10 cellular contexts compared by ENCODE assay signal in the genomic region with DNA sequence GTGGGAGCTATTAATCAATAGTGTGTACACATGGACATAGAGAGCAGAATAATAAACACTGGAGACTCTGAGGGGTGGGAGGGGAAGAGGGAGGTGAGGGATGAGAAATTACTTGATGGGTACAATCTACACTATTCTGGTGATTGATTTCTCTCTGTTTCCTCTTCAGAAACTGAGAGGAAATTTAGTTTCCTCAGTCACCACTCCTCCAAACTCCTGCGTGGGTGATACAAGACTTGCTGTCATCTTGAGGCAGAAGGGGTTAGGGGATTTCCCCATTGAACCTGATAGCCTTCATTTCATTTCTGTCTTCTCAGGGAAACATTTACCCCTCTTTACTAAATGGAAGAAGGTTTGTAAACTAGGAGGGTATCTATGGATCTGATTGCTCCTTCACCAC.
DNase-seq lines count a peak whose midpoint lies in the region; ATAC-seq lines count a peak whose summit lies in the region.
"Had no signal": no experiment of that assay in that cellular context is flagged by ENCODE, and none has a peak within 500 bp of the region (broad histone marks: within the 10 kb centered on the region; RNA-seq: fewer than 3 reads in every experiment).

No MANE protein-coding gene starts in this region.

- H3K4me1 Mint-ChIP-seq in activated CD4-positive, alpha-beta T cell treated with anti-CD3 and anti-CD28 coated beads, Interleukin-2, amount 10 ng/mL, durations not matched to agents 24 days and 14 days: peaks cover 26% of the 10 kb centered on the region

- H3K9me3 Mint-ChIP-seq in activated CD4-positive, alpha-beta T cell treated with anti-CD3 and anti-CD28 coated beads, Interleukin-2, amount 10 ng/mL, durations not matched to agents 24 days and 14 days: peaks cover 4% of the 10 kb centered on the region

- intact Hi-C loops in activated CD4-positive, alpha-beta T cell treated with anti-CD3 and anti-CD28 coated beads, Interleukin-2, amount 10 ng/mL, durations not matched to agents 24 days and 14 days (cut with micrococcal nuclease): loop anchor here (1.0 kb wide), 5 partner anchors 21 to 448 kb away; no protein-coding TSS in a partner anchor

- H3K9me3 ChIP-seq in MG63: no peaks in the 10 kb centered on the region
- H3K9me3 ChIP-seq: spleen had no signal

- H3K27ac Mint-ChIP-seq in activated CD4-positive, alpha-beta T cell treated with anti-CD3 and anti-CD28 coated beads, Interleukin-2, amount 10 ng/mL, durations not matched to agents 24 days and 14 days: peak overlapping the region; percentile 64

- peaks cover 11% of the 10 kb centered on the region for H3K27me3 Mint-ChIP-seq in activated CD4-positive, alpha-beta T cell treated with anti-CD3 and anti-CD28 coated beads, Interleukin-2, amount 10 ng/mL, durations not matched to agents 24 days and 14 days

- no peak overlapping the region for H3K4me3 ChIP-seq in MG63
- H3K4me3 ChIP-seq: spleen had no signal

- no peaks in the 10 kb centered on the region for H3K36me3 ChIP-seq in MG63
- H3K36me3 ChIP-seq: spleen had no signal

- H3K4me3 Mint-ChIP-seq in activated CD4-positive, alpha-beta T cell treated with anti-CD3 and anti-CD28 coated beads, Interleukin-2, amount 10 ng/mL, durations not matched to agents 24 days and 14 days: peak overlapping the region; percentile 29

- ATAC-seq in HG02759 (IDR thresholded peaks at IDR 0.05; ENCODE audit: unreplicated experiment): peak; percentile 86
- no peak for ATAC-seq in HG03196 (IDR thresholded peaks at IDR 0.05; ENCODE audit: unreplicated experiment)

- 0 out of 2 replicates have a peak, but pooled peaks cover 3% of the 10 kb centered on the region for H3K27me3 ChIP-seq in MG63
- H3K27me3 ChIP-seq: spleen had no signal

- peaks cover 5% of the 10 kb centered on the region for H3K36me3 Mint-ChIP-seq in activated CD4-positive, alpha-beta T cell treated with anti-CD3 and anti-CD28 coated beads, Interleukin-2, amount 10 ng/mL, durations not matched to agents 24 days and 14 days (ENCODE audit: low read depth)

- peak; percentile 2 for DNase-seq in activated CD4-positive, CD25-positive, alpha-beta regulatory T cell treated with anti-CD3 and anti-CD28 coated beads, Interleukin-2, amount 50 U/mL, for 16 hours (ENCODE audit: low read depth, low spot score)
- DNase-seq in activated CD4-positive, CD25-positive, alpha-beta regulatory T cell (lab: John Stamatoyannopoulos, UW): no peak
- peak; percentile 79 for DNase-seq in activated CD4-positive, alpha-beta T cell treated with anti-CD3 and anti-CD28 coated beads, Interleukin-2, amount 10 ng/mL, durations not matched to agents 24 days and 14 days
- DNase-seq in stimulated activated CD8-positive, alpha-beta memory T cell treated with anti-CD3 and anti-CD28 coated beads, Interleukin-2, amount 100 ng/mL, for 48 hours (ENCODE audit: low read depth in 2 of 2): peak; percentile 5 to 11
- DNase-seq in MG63 (no peak), AG08395 (ENCODE audit: low spot score) (no peak)
- DNase-seq: IMR-90, spleen had no signal

Comparison
In these comparisons a context has a peak if more than half of its experiments do, and no peak if none do; other contexts are left out.
1. DNase-seq: peak in activated CD4-positive, CD25-positive, alpha-beta regulatory T cell treated with anti-CD3 and anti-CD28 coated beads, Interleukin-2, amount 50 U/mL, for 16 hours (single experiment), activated CD4-positive, alpha-beta T cell treated with anti-CD3 and anti-CD28 coated beads, Interleukin-2, amount 10 ng/mL, durations not matched to agents 24 days and 14 days (single experiment) and stimulated activated CD8-positive, alpha-beta memory T cell treated with anti-CD3 and anti-CD28 coated beads, Interleukin-2, amount 100 ng/mL, for 48 hours (2 of 2); none in activated CD4-positive, CD25-positive, alpha-beta regulatory T cell (0 of 4), MG63 (single experiment) and AG08395 (single experiment).